In the genomic region with DNA sequence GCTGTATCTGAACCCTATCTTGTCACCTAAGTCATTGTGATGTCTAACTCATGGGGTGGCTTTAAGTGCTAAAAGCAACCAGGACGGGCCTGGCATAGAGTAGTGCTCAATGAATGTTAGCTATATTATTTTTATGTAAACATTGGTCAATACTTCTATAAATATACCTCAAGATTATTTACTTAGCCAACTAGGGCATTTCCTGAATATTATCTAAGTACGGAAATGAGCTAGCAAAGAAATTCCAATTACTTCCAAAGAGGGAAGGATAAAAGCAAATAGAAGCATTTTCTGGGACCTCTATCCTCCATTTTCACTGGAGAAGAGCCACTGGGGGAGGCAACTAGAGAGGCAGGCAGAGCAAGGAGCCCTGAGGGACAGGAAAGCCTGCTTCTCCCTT, we compare ENCODE assay signal across 27 cellular contexts. TPM values are rescaled to one million over a fixed set of nuclear protein-coding genes. Genes with fewer than 3 reads are reported as not detected.
A peak's percentile ranks its signal among the peaks of the same experiment; 100 is the strongest.
DNase-seq lines count a peak whose midpoint lies in the region; ATAC-seq, FAIRE-seq and TF ChIP-seq lines count a peak whose summit lies in the region.
"Had no signal": no experiment of that assay in that cellular context is flagged by ENCODE, and none has a peak within 500 bp of the region (broad histone marks: within the 10 kb centered on the region; RNA-seq: fewer than 3 reads in every experiment).

No MANE protein-coding gene starts in this region.

- POLR2A ChIA-PET in endothelial cell of umbilical vein (lab: Charles Lee), result no interaction called here

- ATAC-seq in pancreas (peak; percentile 23 to 58 (median 46)), HG02763 (IDR thresholded peaks at IDR 0.05; ENCODE audit: unreplicated experiment) (no peak)
- ATAC-seq: activated T-cell treated with anti-CD3 and anti-CD28 coated beads, Interleukin-2, amount 50 U/mL, for 4 hours; effector memory CD8-positive, alpha-beta T cell; HepG2; stimulated activated naive B cell treated with anti-CD40 and anti-IgM and Interleukin-4, amounts not matched to agents 10 μg/mL and 1 μg/mL and 100 μg/mL, for 72 hours had no signal

- no TSS peak for BruUV-seq in endothelial cell of umbilical vein (replicated peaks; lab: Mats Ljungman, UMichigan)

- CTCF ChIA-PET in endothelial cell of umbilical vein (lab: Charles Lee), result interaction anchor here (0.9 to 1.8 kb wide), 5 partner anchors 9 to 81 kb away, joined by 3 to 10 read pairs (median 5); no protein-coding TSS in a partner anchor

- no peak overlapping the region for H2AFZ ChIP-seq in endothelial cell of umbilical vein (ENCODE audit: low read depth, low read length)

- H3K9ac ChIP-seq in endothelial cell of umbilical vein (replicated peaks; ENCODE audit: extremely low read depth, insufficient read depth, low read length), result no peak overlapping the region

- H3K27me3 ChIP-seq in endothelial cell of umbilical vein (ENCODE audit: control insufficient read depth in 2 of 2, insufficient read depth in 2 of 2, low read length in 2 of 2) (no peaks in the 10 kb centered on the region), pancreas (no peaks in the 10 kb centered on the region)
- H3K27me3 ChIP-seq: brain microvascular endothelial cell, neutrophil, testis had no signal

- no peaks in the 10 kb centered on the region for H3K9me1 ChIP-seq in endothelial cell of umbilical vein (replicated peaks; ENCODE audit: control insufficient read depth, extremely low read depth, insufficient read depth, low read length)

- H3K4me3 ChIP-seq in LNCaP clone FGC (ENCODE audit: low read depth, low read length) (no peak overlapping the region), endothelial cell of umbilical vein (replicated peaks in 1 of 3; ENCODE audit: insufficient read depth in 1 of 3, low read depth in 1 of 3, low read length in 3 of 3) (peak overlapping the region in 1 of 3 experiments; percentile 1), pancreas (no peak overlapping the region)
- H3K4me3 ChIP-seq: testis had no signal

- H3K4me2 ChIP-seq in endothelial cell of umbilical vein (ENCODE audit: insufficient read depth, low read length), result peak overlapping the region; percentile 77

- dilution Hi-C loops in endothelial cell of umbilical vein (cut with MboI; ENCODE audit: extremely low pct_ligation_motif_present, low sequenced_read_pairs), result no loop called here

- no peaks in the 10 kb centered on the region for H3K79me2 ChIP-seq in endothelial cell of umbilical vein (ENCODE audit: control insufficient read depth, insufficient read depth, low read length)

- DNase-seq in DMS53 (lab: John Stamatoyannopoulos, UW) (peak; percentile 42), LNCaP clone FGC (ENCODE audit: low read depth) (peak; percentile 33), endothelial cell of umbilical vein (ENCODE audit: low read depth, low spot score) (peak; percentile 43), pancreas (no peak), ureter (ENCODE audit: low spot score) (no peak), GM19238 (ENCODE audit: insufficient read length, low spot score) (no peak)
- DNase-seq: activated CD4-positive, alpha-beta T cell treated with anti-CD3 and anti-CD28 coated beads, Interleukin-2, amount 10 ng/mL, durations not matched to agents 24 days and 14 days; activated gamma-delta T cell treated with Interleukin-2 at 50 U/mL for 16 hours; activated T-cell treated with anti-CD3 and anti-CD28 coated beads, Interleukin-2, amount 50 U/mL, for 4 hours; brain microvascular endothelial cell; Calu3; effector memory CD8-positive, alpha-beta T cell; Kasumi-1; mesendoderm; MV-4-11; NCI-H1694 treated with DMSO at 0.1 percent for 48 hours; NCI-H526 treated with DMSO at 0.1 percent for 48 hours; SHP77; stimulated activated CD4-positive, alpha-beta T cell treated with anti-CD3 and anti-CD28 coated beads, Interleukin-15, amount 100 ng/mL, for 24 hours; stimulated activated naive B cell treated with anti-CD40 and anti-IgM and Interleukin-4, amounts not matched to agents 10 μg/mL and 1 μg/mL and 100 μg/mL, for 72 hours; testis; WERI-Rb-1 had no signal

- peaks cover 18% of the 10 kb centered on the region for H3K4me1 ChIP-seq in endothelial cell of umbilical vein (ENCODE audit: control insufficient read depth, extremely low read depth, insufficient read depth, low read length)
- peaks cover 0 to 9% (median 8%) of the 10 kb centered on the region in 3 donors for H3K4me1 ChIP-seq in pancreas

- TF ChIP-seq POLR2A in endothelial cell of umbilical vein (IDR thresholded peaks at IDR 0.05; ENCODE audit: low read depth, low read length), result no peak

- peaks cover 2% of the 10 kb centered on the region for H4K20me1 ChIP-seq in endothelial cell of umbilical vein (replicated peaks; ENCODE audit: control insufficient read depth, extremely low read depth, insufficient read depth, low read length)

- H3K27ac ChIP-seq in endothelial cell of umbilical vein (ENCODE audit: insufficient read depth, low read depth, low read length) (peak overlapping the region; percentile 9), pancreas (no peak overlapping the region)
- H3K27ac ChIP-seq: brain microvascular endothelial cell, neutrophil, testis, WERI-Rb-1 had no signal

- TF ChIP-seq CTCF in LNCaP clone FGC (IDR thresholded peaks at IDR 0.05; ENCODE audit: control insufficient read depth, extremely low read depth, insufficient read depth), result no peak
- no peak for TF ChIP-seq CTCF in endothelial cell of umbilical vein (IDR thresholded peaks at IDR 0.05; ENCODE audit: extremely low read depth in 1 of 2, insufficient read depth in 1 of 2, low read depth in 1 of 2, low read length in 2 of 2)
- TF ChIP-seq CTCF in pancreas (IDR thresholded peaks at IDR 0.05), result no peak

- FAIRE-seq in endothelial cell of umbilical vein (lab: Jason Lieb, UNC), result no peak
- FAIRE-seq in pancreas (lab: Jason Lieb, UNC), result no peak
- FAIRE-seq: frontal cortex, GM12891, HepG2 had no signal

- 24 to 33% methylated on average over 2 of the region's 2 CpGs for WGBS in pancreas, 2 donors

- H3K36me3 ChIP-seq in endothelial cell of umbilical vein (ENCODE audit: control insufficient read depth in 2 of 2, extremely low read depth in 1 of 2, insufficient read depth in 2 of 2, low read length in 2 of 2) (no peaks in the 10 kb centered on the region), pancreas (no peaks in the 10 kb centered on the region)
- H3K36me3 ChIP-seq: brain microvascular endothelial cell, neutrophil, WERI-Rb-1 had no signal

- H3K9me3 ChIP-seq in endothelial cell of umbilical vein (replicated peaks; ENCODE audit: control insufficient read depth, insufficient read depth, low read length) (no peaks in the 10 kb centered on the region), pancreas (no peaks in the 10 kb centered on the region)
- H3K9me3 ChIP-seq: neutrophil, testis had no signal

- intact Hi-C loops in endothelial cell of umbilical vein (cut with micrococcal nuclease) (loop anchor here (1.0 kb wide), 1 partner anchor 20 kb away; the partner anchor contains the start of gene CCDC92), pancreas (cut with DNase I) (no loop called here)

TF ChIP-seq in endothelial cell of umbilical vein, 7 proteins besides CTCF, POLR2A, EP300 and RAD21:
- peak; percentile 47 for TF ChIP-seq JUN (IDR thresholded peaks at IDR 0.05; ENCODE audit: borderline replicate concordance, insufficient read depth, insufficient read length, low read depth)
- peak; percentile 21 for TF ChIP-seq POLR2AphosphoS5 (IDR thresholded peaks at IDR 0.05; ENCODE audit: insufficient read depth, low read depth, low read length)
- no peak for TF ChIP-seq MAX (IDR thresholded peaks at IDR 0.05; ENCODE audit: insufficient read depth, insufficient read length)
TF ChIP-seq in endothelial cell of umbilical vein: peak in this region for 2.

RNA-seq across cellular contexts. Expression of gene CCDC92, which starts 20.6 kb away (rescaled TPM):
- total RNA-seq in endothelial cell of umbilical vein (35.1 and 41.6 TPM in 2 replicates), pancreas (10 to 100 TPM in 5 of 6 donors, 1 to 10 TPM in 1; 9.2 to 18.3 (median 11.3) TPM), ureter (31.9 TPM)
- polyA plus RNA-seq in endothelial cell of umbilical vein (41.2 and 45.3 TPM in 2 replicates), pancreas (10 to 100 TPM; 25.6 to 29.4 TPM)
- 33.9 and 39.1 TPM in 2 replicates for polyA plus RNA-seq in endothelial cell of umbilical vein (2011; cell fraction: cytosol; rRNA removed)
- 35.0 and 41.0 TPM in 2 replicates for polyA plus RNA-seq in endothelial cell of umbilical vein (2011; cell fraction: nucleus; rRNA removed)
- polyA plus RNA-seq in endothelial cell of umbilical vein (2012), result 32.2 and 37.3 TPM in 2 replicates
- polyA minus RNA-seq in endothelial cell of umbilical vein, result 17.8 and 20.1 TPM in 2 replicates
- polyA minus RNA-seq in endothelial cell of umbilical vein (2011; cell fraction: cytosol; rRNA and poly(A)+ RNA removed), result 1.5 TPM
- 16.5 and 20.6 TPM in 2 replicates for polyA minus RNA-seq in endothelial cell of umbilical vein (2011; cell fraction: nucleus; rRNA and poly(A)+ RNA removed)

RNA-seq across cellular contexts. Expression of gene ZNF664, which starts 21.0 kb away (rescaled TPM):
- total RNA-seq in endothelial cell of umbilical vein (63.3 and 71.3 TPM in 2 replicates), pancreas (10 to 100 TPM; 45.4 to 72.7 (median 57.6) TPM), ureter (90.5 TPM)
- polyA plus RNA-seq in endothelial cell of umbilical vein (25.5 and 29.8 TPM in 2 replicates), pancreas (10 to 100 TPM; 23.0 to 36.5 TPM)
- 34.1 and 37.5 TPM in 2 replicates for polyA plus RNA-seq in endothelial cell of umbilical vein (2011; cell fraction: cytosol; rRNA removed)
- polyA plus RNA-seq in endothelial cell of umbilical vein (2011; cell fraction: nucleus; rRNA removed), result 43.8 and 45.6 TPM in 2 replicates
- 57.6 and 65.7 TPM in 2 replicates for polyA plus RNA-seq in endothelial cell of umbilical vein (2012)
- polyA minus RNA-seq in endothelial cell of umbilical vein, result 31.6 and 43.5 TPM in 2 replicates
- 45.9 TPM for polyA minus RNA-seq in endothelial cell of umbilical vein (2011; cell fraction: cytosol; rRNA and poly(A)+ RNA removed)
- 37.6 and 40.1 TPM in 2 replicates for polyA minus RNA-seq in endothelial cell of umbilical vein (2011; cell fraction: nucleus; rRNA and poly(A)+ RNA removed)

Comparison
In these comparisons a context has a peak if more than half of its experiments do, and no peak if none do; other contexts are left out.
1. DNase-seq: peak in DMS53 (single experiment), LNCaP clone FGC (single experiment) and endothelial cell of umbilical vein (single experiment); none in pancreas (0 of 6), ureter (single experiment) and GM19238 (single experiment).